1 cellular context compared by ENCODE assay signal in the genomic region with DNA sequence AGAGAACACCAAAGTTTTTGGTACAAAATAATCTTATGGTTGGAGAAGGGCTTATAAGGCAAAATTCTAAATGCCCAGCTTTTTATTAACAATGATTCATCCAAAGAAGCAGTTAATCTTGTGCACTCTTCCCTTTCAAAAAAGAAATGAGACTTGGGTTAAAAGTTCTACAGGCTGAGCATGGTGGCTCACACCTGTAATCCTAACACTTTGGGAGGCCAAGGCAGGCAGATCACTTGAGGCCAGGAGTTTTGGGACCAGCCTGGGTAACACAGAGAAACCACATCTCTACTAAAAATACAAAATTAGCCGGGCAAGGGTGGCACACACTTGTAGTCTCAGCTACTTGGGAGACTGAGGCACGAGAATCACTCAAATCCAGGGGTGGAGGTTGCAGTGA.
TF ChIP-seq lines count a peak whose summit lies in the region.

No MANE protein-coding gene starts in this region.

TF ChIP-seq in HepG2, 621 proteins besides CTCF, POLR2A, EP300 and RAD21:
- TF ChIP-seq, protein P1, sequence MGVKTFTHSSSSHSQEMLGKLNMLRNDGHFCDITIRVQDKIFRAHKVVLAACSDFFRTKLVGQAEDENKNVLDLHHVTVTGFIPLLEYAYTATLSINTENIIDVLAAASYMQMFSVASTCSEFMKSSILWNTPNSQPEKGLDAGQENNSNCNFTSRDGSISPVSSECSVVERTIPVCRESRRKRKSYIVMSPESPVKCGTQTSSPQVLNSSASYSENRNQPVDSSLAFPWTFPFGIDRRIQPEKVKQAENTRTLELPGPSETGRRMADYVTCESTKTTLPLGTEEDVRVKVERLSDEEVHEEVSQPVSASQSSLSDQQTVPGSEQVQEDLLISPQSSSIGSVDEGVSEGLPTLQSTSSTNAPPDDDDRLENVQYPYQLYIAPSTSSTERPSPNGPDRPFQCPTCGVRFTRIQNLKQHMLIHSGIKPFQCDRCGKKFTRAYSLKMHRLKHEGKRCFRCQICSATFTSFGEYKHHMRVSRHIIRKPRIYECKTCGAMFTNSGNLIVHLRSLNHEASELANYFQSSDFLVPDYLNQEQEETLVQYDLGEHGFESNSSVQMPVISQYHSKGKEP (CRISPR knock-in tag; IDR thresholded peaks at IDR 0.05), result no peak
- TF ChIP-seq, protein P2, sequence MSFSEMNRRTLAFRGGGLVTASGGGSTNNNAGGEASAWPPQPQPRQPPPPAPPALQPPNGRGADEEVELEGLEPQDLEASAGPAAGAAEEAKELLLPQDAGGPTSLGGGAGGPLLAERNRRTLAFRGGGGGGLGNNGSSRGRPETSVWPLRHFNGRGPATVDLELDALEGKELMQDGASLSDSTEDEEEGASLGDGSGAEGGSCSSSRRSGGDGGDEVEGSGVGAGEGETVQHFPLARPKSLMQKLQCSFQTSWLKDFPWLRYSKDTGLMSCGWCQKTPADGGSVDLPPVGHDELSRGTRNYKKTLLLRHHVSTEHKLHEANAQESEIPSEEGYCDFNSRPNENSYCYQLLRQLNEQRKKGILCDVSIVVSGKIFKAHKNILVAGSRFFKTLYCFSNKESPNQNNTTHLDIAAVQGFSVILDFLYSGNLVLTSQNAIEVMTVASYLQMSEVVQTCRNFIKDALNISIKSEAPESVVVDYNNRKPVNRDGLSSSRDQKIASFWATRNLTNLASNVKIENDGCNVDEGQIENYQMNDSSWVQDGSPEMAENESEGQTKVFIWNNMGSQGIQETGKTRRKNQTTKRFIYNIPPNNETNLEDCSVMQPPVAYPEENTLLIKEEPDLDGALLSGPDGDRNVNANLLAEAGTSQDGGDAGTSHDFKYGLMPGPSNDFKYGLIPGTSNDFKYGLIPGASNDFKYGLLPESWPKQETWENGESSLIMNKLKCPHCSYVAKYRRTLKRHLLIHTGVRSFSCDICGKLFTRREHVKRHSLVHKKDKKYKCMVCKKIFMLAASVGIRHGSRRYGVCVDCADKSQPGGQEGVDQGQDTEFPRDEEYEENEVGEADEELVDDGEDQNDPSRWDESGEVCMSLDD (CRISPR knock-in tag; IDR thresholded peaks at IDR 0.05; ENCODE audit: borderline replicate concordance), result no peak
- TF ChIP-seq AHR (CRISPR knock-in tag; IDR thresholded peaks at IDR 0.05) (no peak), ZNF605 (CRISPR knock-in tag; IDR thresholded peaks at IDR 0.05) (0 out of 2 replicates have a peak, but pooled peaks have one; percentile 17), ZNF160 (CRISPR knock-in tag; IDR thresholded peaks at IDR 0.05) (no peak), ZNF12 (CRISPR knock-in tag; IDR thresholded peaks at IDR 0.05) (no peak), TRIM24 (CRISPR knock-in tag; IDR thresholded peaks at IDR 0.05) (0 out of 2 replicates have a peak, but pooled peaks have one; percentile 12), SSRP1 (CRISPR knock-in tag; IDR thresholded peaks at IDR 0.05) (0 out of 2 replicates have a peak, but pooled peaks have one; percentile 6), SAP130 (CRISPR knock-in tag; IDR thresholded peaks at IDR 0.05; ENCODE audit: low read depth) (0 out of 2 replicates have a peak, but pooled peaks have one; percentile 10), POLR2AphosphoS5 (IDR thresholded peaks at IDR 0.05; ENCODE audit: low read depth, low read length) (0 out of 2 replicates have a peak, but pooled peaks have one; percentile 9), ZNF460 (CRISPR knock-in tag; IDR thresholded peaks at IDR 0.05; ENCODE audit: borderline replicate concordance) (peak; percentile 69; the same call in 1 of the 2 replicates), POLR2G (IDR thresholded peaks at IDR 0.05; ENCODE audit: low read depth, low read length) (peak; percentile 56; the same call in 1 of the 2 replicates)
